Comparison of ENCODE assay signal across 19 cellular contexts in the genomic region with DNA sequence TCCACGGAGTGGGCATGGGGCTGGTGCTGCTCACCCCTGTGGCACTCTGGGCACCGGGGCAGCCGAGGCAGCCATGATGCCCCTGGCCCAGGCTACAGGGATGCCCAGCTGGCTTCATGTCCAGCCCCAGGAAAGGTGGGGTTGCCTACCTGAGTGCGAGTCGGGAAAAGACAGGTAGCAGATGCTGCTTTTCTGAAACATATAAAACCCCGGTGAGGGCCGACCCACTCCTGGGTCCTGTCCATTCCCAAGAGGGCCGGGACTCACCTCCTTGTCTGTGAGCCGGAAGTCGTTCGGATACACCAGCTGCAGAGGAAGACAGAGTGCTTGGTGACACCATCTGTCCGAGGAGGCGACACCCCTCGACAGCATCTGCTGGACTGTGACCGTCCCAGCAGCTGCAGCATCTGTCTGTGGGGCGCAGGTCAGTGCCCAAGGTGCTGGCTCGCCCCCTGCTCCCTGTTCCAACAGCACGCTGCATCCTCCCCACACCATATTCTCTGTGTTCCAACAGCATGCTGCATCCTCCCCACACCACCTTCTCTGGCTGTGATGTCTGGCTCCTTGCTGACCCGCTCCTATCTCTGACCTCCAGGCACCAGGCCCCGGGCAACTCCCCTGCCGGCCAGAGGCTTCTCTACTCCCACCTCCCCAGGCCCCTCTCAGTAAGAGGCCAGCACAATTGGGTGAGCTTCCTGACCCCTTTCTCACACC. TPM values are rescaled to one million over a fixed set of nuclear protein-coding genes. Genes with fewer than 3 reads are reported as not detected.
DNase-seq lines count a peak whose midpoint lies in the region; ATAC-seq, FAIRE-seq and TF ChIP-seq lines count a peak whose summit lies in the region.
"Had no signal": no experiment of that assay in that cellular context is flagged by ENCODE, and none has a peak within 500 bp of the region (broad histone marks: within the 10 kb centered on the region; RNA-seq: fewer than 3 reads in every experiment).

No MANE protein-coding gene starts in this region.

- H2AFZ ChIP-seq in hepatocyte, result no peak overlapping the region

- H3K27ac ChIP-seq in hepatocyte, result no peak overlapping the region
- no peak overlapping the region for H3K27ac ChIP-seq in small intestine (ENCODE audit: low read depth in 1 of 2, low read length in 1 of 2)
- H3K27ac ChIP-seq: gastrocnemius medialis had no signal

- intact Hi-C loops in natural killer cell (cut with micrococcal nuclease), result no loop called here

- no peaks in the 10 kb centered on the region for H3K27me3 ChIP-seq in hepatocyte
- H3K27me3 ChIP-seq in small intestine (ENCODE audit: control insufficient read depth in 2 of 2, insufficient read depth in 2 of 2, low read length in 2 of 2), result no peaks in the 10 kb centered on the region
- H3K27me3 ChIP-seq: gastrocnemius medialis had no signal

- no peak for FAIRE-seq in small intestine (lab: Jason Lieb, UNC)

- H4K20me1 ChIP-seq in hepatocyte (ENCODE audit: insufficient read depth, poor library complexity, severe bottlenecking), result no peaks in the 10 kb centered on the region

- no peaks in the 10 kb centered on the region for H3K27me3 Mint-ChIP-seq in natural killer cell treated with Interleukin-12 subunit alpha and Interleukin-12 subunit beta and Interleukin-15 and Interleukin-18, amount 100 ng/mL, for 72 hours
- no peaks in the 10 kb centered on the region for H3K27me3 Mint-ChIP-seq in natural killer cell (ENCODE audit: low read depth in 2 of 2)
- H3K27me3 Mint-ChIP-seq: activated naive CD8-positive, alpha-beta T cell; naive thymus-derived CD8-positive, alpha-beta T cell had no signal

- H3K9me2 ChIP-seq in hepatocyte (replicated peaks; ENCODE audit: insufficient read depth), result no peaks in the 10 kb centered on the region

- H3K9me3 ChIP-seq in hepatocyte (ENCODE audit: low read depth), result no peaks in the 10 kb centered on the region
- no peaks in the 10 kb centered on the region for H3K9me3 ChIP-seq in small intestine (ENCODE audit: control insufficient read depth, low read depth)
- H3K9me3 ChIP-seq: gastrocnemius medialis had no signal

- peaks cover 7 to 12% of the 10 kb centered on the region in 2 donors for H3K4me1 Mint-ChIP-seq in natural killer cell treated with Interleukin-12 subunit alpha and Interleukin-12 subunit beta and Interleukin-15 and Interleukin-18, amount 100 ng/mL, for 72 hours (ENCODE audit: low read depth in 2 of 2)
- peaks cover 13 to 15% of the 10 kb centered on the region in 2 donors for H3K4me1 Mint-ChIP-seq in natural killer cell

- TF ChIP-seq CTCF in natural killer cell (IDR thresholded peaks at IDR 0.05) (no peak), hepatocyte (IDR thresholded peaks at IDR 0.05; ENCODE audit: poor library complexity) (no peak)

- H3K4me3 Mint-ChIP-seq in natural killer cell treated with Interleukin-12 subunit alpha and Interleukin-12 subunit beta and Interleukin-15 and Interleukin-18, amount 100 ng/mL, for 72 hours, result no peak overlapping the region
- no peak overlapping the region for H3K4me3 Mint-ChIP-seq in natural killer cell
- H3K4me3 Mint-ChIP-seq: activated naive CD8-positive, alpha-beta T cell; activated T-helper 1 cell treated with anti-CD3 and anti-CD28 coated beads, Interleukin-12 subunit alpha, Interleukin-12 subunit beta, Interleukin-2, Interleukin-4 antibody, amounts not matched to agents 30 ng/mL and 10 ng/mL and 1 ng/mL, durations not matched to agents 14 hours and 24 hours and 36 hours; naive thymus-derived CD8-positive, alpha-beta T cell; stimulated activated effector memory CD8-positive, alpha-beta T cell treated with anti-CD3 and anti-CD28 coated beads, Interleukin-12 subunit alpha, Interleukin-12 subunit beta, amount 100 ng/mL, for 72 hours had no signal

- DNase-seq in natural killer cell treated with Interleukin-12 subunit alpha and Interleukin-12 subunit beta and Interleukin-15 and Interleukin-18, amount 100 ng/mL, for 72 hours (ENCODE audit: low spot score), result peak; percentile 56
- no peak for DNase-seq in natural killer cell
- DNase-seq in NCI-H2171 treated with DMSO at 0.1 percent for 48 hours (lab: John Stamatoyannopoulos, UW), result peak; percentile 54
- peak; percentile 3 for DNase-seq in hepatocyte (ENCODE audit: low spot score)
- no peak for DNase-seq in T-helper 2 cell
- DNase-seq in NCI-H1105 treated with DMSO at 0.1 percent for 48 hours (lab: John Stamatoyannopoulos, UW), result no peak
- DNase-seq in small intestine, result no peak
- DNase-seq: activated CD4-positive, CD25-positive, alpha-beta regulatory T cell treated with anti-CD3 and anti-CD28 coated beads, Interleukin-2, amount 50 U/mL, for 72 hours; cerebellar nuclear complex; DND-41; gastrocnemius medialis; IMR-90; mesendoderm; NCI-H1436 had no signal

- H3K4me3 ChIP-seq in hepatocyte (no peak overlapping the region), small intestine (ENCODE audit: low read depth in 1 of 2, low read length in 2 of 2) (no peak overlapping the region)
- H3K4me3 ChIP-seq: gastrocnemius medialis had no signal

- WGBS in hepatocyte (ENCODE audit: low lambda C conversion rate, missing lambda C conversion rate), result 86% methylated on average over 20 of the region's 21 CpGs
- 73 to 80% (median 78%) methylated on average over 21 of the region's 21 CpGs for WGBS in small intestine, 3 donors

- no peaks in the 10 kb centered on the region for H3K79me2 ChIP-seq in hepatocyte

- H3K36me3 Mint-ChIP-seq in natural killer cell treated with Interleukin-12 subunit alpha and Interleukin-12 subunit beta and Interleukin-15 and Interleukin-18, amount 100 ng/mL, for 72 hours, result no peaks in the 10 kb centered on the region
- no peaks in the 10 kb centered on the region for H3K36me3 Mint-ChIP-seq in natural killer cell
- H3K36me3 Mint-ChIP-seq: activated naive CD8-positive, alpha-beta T cell; naive thymus-derived CD8-positive, alpha-beta T cell; stimulated activated effector memory CD8-positive, alpha-beta T cell treated with anti-CD3 and anti-CD28 coated beads, Interleukin-12 subunit alpha, Interleukin-12 subunit beta, amount 100 ng/mL, for 72 hours had no signal

- no peaks in the 10 kb centered on the region for H3K36me3 ChIP-seq in hepatocyte (replicated peaks; ENCODE audit: insufficient read depth, low read depth)
- H3K36me3 ChIP-seq in small intestine (ENCODE audit: control insufficient read depth in 2 of 2, insufficient read depth in 2 of 2, low read length in 2 of 2), result no peaks in the 10 kb centered on the region
- H3K36me3 ChIP-seq: gastrocnemius medialis had no signal

- no peak overlapping the region for H3K4me2 ChIP-seq in hepatocyte

- no peaks in the 10 kb centered on the region for H3K4me1 ChIP-seq in hepatocyte (ENCODE audit: insufficient read depth)
- no peaks in the 10 kb centered on the region for H3K4me1 ChIP-seq in small intestine (ENCODE audit: control insufficient read depth in 2 of 2, insufficient read depth in 1 of 2, low read depth in 1 of 2, low read length in 1 of 2)
- H3K4me1 ChIP-seq: gastrocnemius medialis had no signal

- H3K9me3 Mint-ChIP-seq in natural killer cell treated with Interleukin-12 subunit alpha and Interleukin-12 subunit beta and Interleukin-15 and Interleukin-18, amount 100 ng/mL, for 72 hours, result no peaks in the 10 kb centered on the region
- H3K9me3 Mint-ChIP-seq in natural killer cell, result no peaks in the 10 kb centered on the region
- H3K9me3 Mint-ChIP-seq: activated T-helper 1 cell treated with anti-CD3 and anti-CD28 coated beads, Interleukin-12 subunit alpha, Interleukin-12 subunit beta, Interleukin-2, Interleukin-4 antibody, amounts not matched to agents 30 ng/mL and 10 ng/mL and 1 ng/mL, durations not matched to agents 14 hours and 24 hours and 36 hours; naive thymus-derived CD8-positive, alpha-beta T cell; stimulated activated effector memory CD8-positive, alpha-beta T cell treated with anti-CD3 and anti-CD28 coated beads, Interleukin-12 subunit alpha, Interleukin-12 subunit beta, amount 100 ng/mL, for 72 hours had no signal

- no peak overlapping the region for H3K27ac Mint-ChIP-seq in natural killer cell treated with Interleukin-12 subunit alpha and Interleukin-12 subunit beta and Interleukin-15 and Interleukin-18, amount 100 ng/mL, for 72 hours
- H3K27ac Mint-ChIP-seq in natural killer cell, result no peak overlapping the region
- H3K27ac Mint-ChIP-seq: activated naive CD8-positive, alpha-beta T cell; activated T-helper 1 cell treated with anti-CD3 and anti-CD28 coated beads, Interleukin-12 subunit alpha, Interleukin-12 subunit beta, Interleukin-2, Interleukin-4 antibody, amounts not matched to agents 30 ng/mL and 10 ng/mL and 1 ng/mL, durations not matched to agents 14 hours and 24 hours and 36 hours; stimulated activated effector memory CD8-positive, alpha-beta T cell treated with anti-CD3 and anti-CD28 coated beads, Interleukin-12 subunit alpha, Interleukin-12 subunit beta, amount 100 ng/mL, for 72 hours had no signal

- ATAC-seq in natural killer cell treated with Interleukin-12 subunit alpha and Interleukin-12 subunit beta and Interleukin-15 and Interleukin-18, amount 100 ng/mL, for 72 hours, result no peak
- ATAC-seq in natural killer cell (no peak), HG03280 (IDR thresholded peaks at IDR 0.05; ENCODE audit: unreplicated experiment) (no peak)
- ATAC-seq: gastrocnemius medialis; naive thymus-derived CD8-positive, alpha-beta T cell; stimulated activated effector memory CD8-positive, alpha-beta T cell treated with anti-CD3 and anti-CD28 coated beads, Interleukin-12 subunit alpha, Interleukin-12 subunit beta, amount 100 ng/mL, for 72 hours had no signal

RNA-seq across cellular contexts. Expression of a gene that starts 8.0 kb away (rescaled TPM):
- total RNA-seq in natural killer cell treated with Interleukin-12 subunit alpha and Interleukin-12 subunit beta and Interleukin-15 and Interleukin-18, amount 100 ng/mL, for 72 hours, result 1 to 10 TPM; 2.2 TPM
- total RNA-seq in natural killer cell, result 1 to 10 TPM; 3.1 to 5.0 (median 4.5) TPM
- total RNA-seq in hepatocyte, result 3.1 and 3.3 TPM in 2 replicates
- polyA plus RNA-seq in hepatocyte, result 8.7 and 9.0 TPM in 2 replicates
- polyA plus RNA-seq in small intestine, result 1 to 10 TPM; 1.9 to 2.7 (median 2.2) TPM

RNA-seq across cellular contexts. Expression of a gene that starts 11.4 kb away (rescaled TPM):
- 1 to 10 TPM; 4.4 to 5.5 TPM for total RNA-seq in natural killer cell treated with Interleukin-12 subunit alpha and Interleukin-12 subunit beta and Interleukin-15 and Interleukin-18, amount 100 ng/mL, for 72 hours
- total RNA-seq in natural killer cell (10 to 100 TPM in 2 of 3 donors, 1 to 10 TPM in 1; 6.0 to 34.7 (median 18.9) TPM), hepatocyte (91.4 and 113 TPM in 2 replicates)
- polyA plus RNA-seq in hepatocyte (147 and 158 TPM in 2 replicates), small intestine (100 to 1,000 TPM in 2 of 3 donors, 10 to 100 TPM in 1; 80.2 to 179 (median 110) TPM)

RNA-seq across cellular contexts. Expression of a gene that starts 24.3 kb away (rescaled TPM):
- total RNA-seq in natural killer cell treated with Interleukin-12 subunit alpha and Interleukin-12 subunit beta and Interleukin-15 and Interleukin-18, amount 100 ng/mL, for 72 hours, result 100 to 1,000 TPM in 1 of 2 donors, 10 to 100 TPM in 1; 61.1 to 100 TPM
- total RNA-seq in natural killer cell, result 100 to 1,000 TPM in 1 of 3 donors, 10 to 100 TPM in 2; 76.0 to 103 (median 78.1) TPM
- total RNA-seq in hepatocyte, result 43.9 and 57.9 TPM in 2 replicates
- 44.1 and 47.0 TPM in 2 replicates for polyA plus RNA-seq in hepatocyte
- polyA plus RNA-seq in small intestine, result 10 to 100 TPM; 28.6 to 41.2 (median 38.2) TPM

RNA-seq across cellular contexts. Expression of a gene that starts 48.7 kb away (rescaled TPM):
- total RNA-seq in natural killer cell treated with Interleukin-12 subunit alpha and Interleukin-12 subunit beta and Interleukin-15 and Interleukin-18, amount 100 ng/mL, for 72 hours, result 10 to 100 TPM; 10.2 to 15.1 TPM
- 1 to 10 TPM; 2.2 to 3.1 (median 2.2) TPM for total RNA-seq in natural killer cell
- total RNA-seq in hepatocyte, result 1.4 and 2.3 TPM in 2 replicates
- 0.62 and 1.1 TPM in 2 replicates for polyA plus RNA-seq in hepatocyte
- polyA plus RNA-seq in small intestine, result 1 to 10 TPM in 2 of 3 donors, not detected in 1; 2.4 to 7.9 TPM

RNA-seq across cellular contexts. Expression of a gene that starts 57.4 kb away (rescaled TPM):
- total RNA-seq in natural killer cell treated with Interleukin-12 subunit alpha and Interleukin-12 subunit beta and Interleukin-15 and Interleukin-18, amount 100 ng/mL, for 72 hours, result 1 to 10 TPM; 1.6 to 9.0 TPM
- 1 to 10 TPM; 2.2 to 2.5 (median 2.4) TPM for total RNA-seq in natural killer cell
- 12.5 and 13.8 TPM in 2 replicates for total RNA-seq in hepatocyte
- 33.8 and 51.4 TPM in 2 replicates for polyA plus RNA-seq in hepatocyte
- 1 to 10 TPM in 2 of 3 donors, under 1 TPM in 1; 0.45 to 7.1 (median 3.5) TPM for polyA plus RNA-seq in small intestine

Comparison
In these comparisons a context has a peak if more than half of its experiments do, and no peak if none do; other contexts are left out.
1. DNase-seq: peak in natural killer cell treated with Interleukin-12 subunit alpha and Interleukin-12 subunit beta and Interleukin-15 and Interleukin-18, amount 100 ng/mL, for 72 hours (single experiment), NCI-H2171 treated with DMSO at 0.1 percent for 48 hours (single experiment) and hepatocyte (single experiment); none in natural killer cell (single experiment), T-helper 2 cell (0 of 5), NCI-H1105 treated with DMSO at 0.1 percent for 48 hours (single experiment) and small intestine (single experiment).